Comparison of ENCODE assay signal across 1 cellular context in genomic region chr4:159204566-159204965, GRCh38.
TF ChIP-seq lines count a peak whose summit lies in the region.

No MANE protein-coding gene starts in this region.

TF ChIP-seq in HepG2, 621 proteins besides CTCF, POLR2A, EP300 and RAD21:
- TF ChIP-seq, protein P1, sequence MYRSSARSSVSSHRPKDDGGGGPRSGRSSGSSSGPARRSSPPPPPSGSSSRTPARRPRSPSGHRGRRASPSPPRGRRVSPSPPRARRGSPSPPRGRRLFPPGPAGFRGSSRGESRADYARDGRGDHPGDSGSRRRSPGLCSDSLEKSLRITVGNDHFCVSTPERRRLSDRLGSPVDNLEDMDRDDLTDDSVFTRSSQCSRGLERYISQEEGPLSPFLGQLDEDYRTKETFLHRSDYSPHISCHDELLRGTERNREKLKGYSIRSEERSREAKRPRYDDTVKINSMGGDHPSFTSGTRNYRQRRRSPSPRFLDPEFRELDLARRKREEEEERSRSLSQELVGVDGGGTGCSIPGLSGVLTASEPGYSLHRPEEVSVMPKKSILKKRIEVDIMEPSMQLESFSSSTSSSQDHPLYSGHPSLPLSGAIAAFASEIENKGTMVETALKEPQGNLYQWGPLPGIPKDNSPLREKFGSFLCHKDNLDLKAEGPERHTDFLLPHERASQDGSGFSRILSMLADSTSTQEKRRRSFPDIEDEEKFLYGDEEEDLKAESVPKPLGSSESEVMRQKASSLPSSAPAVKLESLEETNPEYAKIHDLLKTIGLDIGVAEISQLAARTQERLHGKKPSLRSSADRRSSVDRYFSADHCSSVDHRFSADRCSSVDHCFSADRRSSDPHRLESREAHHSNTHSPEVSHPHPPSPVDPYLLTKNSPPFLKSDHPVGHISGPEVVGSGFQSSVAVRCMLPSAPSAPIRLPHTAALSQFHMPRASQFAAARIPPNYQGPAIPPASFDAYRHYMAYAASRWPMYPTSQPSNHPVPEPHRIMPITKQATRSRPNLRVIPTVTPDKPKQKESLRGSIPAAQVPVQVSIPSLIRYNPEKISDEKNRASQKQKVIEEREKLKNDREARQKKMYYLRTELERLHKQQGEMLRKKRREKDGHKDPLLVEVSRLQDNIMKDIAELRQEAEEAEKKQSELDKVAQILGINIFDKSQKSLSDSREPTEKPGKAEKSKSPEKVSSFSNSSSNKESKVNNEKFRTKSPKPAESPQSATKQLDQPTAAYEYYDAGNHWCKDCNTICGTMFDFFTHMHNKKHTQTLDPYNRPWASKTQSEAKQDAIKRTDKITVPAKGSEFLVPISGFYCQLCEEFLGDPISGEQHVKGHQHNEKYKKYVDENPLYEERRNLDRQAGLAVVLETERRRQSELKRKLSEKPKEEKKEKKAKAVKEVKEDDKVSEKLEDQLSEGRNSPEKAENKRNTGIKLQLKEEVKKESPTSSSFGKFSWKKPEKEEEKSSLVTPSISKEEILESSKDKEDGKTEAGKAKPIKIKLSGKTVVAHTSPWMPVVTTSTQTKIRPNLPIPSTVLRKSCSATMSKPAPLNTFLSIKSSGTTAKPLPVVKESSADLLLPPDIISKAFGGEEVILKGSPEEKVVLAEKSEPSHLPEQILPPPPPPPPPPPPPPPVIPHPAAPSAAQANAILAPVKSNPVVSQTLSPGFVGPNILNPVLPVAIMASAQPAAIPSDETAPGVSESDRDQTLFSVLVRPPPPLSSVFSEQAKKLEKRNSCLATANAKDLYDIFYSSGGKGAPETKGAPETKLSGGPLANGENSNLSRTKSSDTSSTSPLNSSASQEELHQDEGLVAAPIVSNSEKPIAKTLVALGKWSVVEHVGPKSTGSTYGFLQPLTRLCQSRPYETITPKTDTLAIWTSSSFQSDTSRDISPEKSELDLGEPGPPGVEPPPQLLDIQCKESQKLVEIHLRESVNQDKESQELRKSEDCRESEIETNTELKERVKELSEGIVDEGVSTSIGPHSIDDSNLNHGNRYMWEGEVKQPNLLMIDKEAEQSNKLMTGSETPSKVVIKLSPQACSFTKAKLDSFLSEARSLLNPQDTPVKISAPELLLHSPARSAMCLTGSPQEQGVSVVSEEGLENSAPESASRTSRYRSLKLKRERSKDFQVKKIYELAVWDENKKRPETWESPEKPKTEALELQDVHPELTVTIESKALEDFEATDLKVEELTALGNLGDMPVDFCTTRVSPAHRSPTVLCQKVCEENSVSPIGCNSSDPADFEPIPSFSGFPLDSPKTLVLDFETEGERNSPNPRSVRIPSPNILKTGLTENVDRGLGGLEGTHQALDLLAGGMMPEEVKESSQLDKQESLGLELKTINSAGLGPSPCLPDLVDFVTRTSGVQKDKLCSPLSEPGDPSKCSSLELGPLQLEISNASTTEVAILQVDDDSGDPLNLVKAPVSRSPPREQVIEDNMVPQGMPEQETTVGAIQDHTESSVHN (CRISPR knock-in tag; IDR thresholded peaks at IDR 0.05), result no peak
- TF ChIP-seq ZNF574 (CRISPR knock-in tag; IDR thresholded peaks at IDR 0.05), result no peak
- TF ChIP-seq MTA3 (CRISPR knock-in tag; IDR thresholded peaks at IDR 0.05), result no peak
- TF ChIP-seq MXD4 (CRISPR knock-in tag; IDR thresholded peaks at IDR 0.05), result no peak
- TF ChIP-seq ZBTB7A (CRISPR knock-in tag; IDR thresholded peaks at IDR 0.05), result no peak
- TF ChIP-seq, protein P2, sequence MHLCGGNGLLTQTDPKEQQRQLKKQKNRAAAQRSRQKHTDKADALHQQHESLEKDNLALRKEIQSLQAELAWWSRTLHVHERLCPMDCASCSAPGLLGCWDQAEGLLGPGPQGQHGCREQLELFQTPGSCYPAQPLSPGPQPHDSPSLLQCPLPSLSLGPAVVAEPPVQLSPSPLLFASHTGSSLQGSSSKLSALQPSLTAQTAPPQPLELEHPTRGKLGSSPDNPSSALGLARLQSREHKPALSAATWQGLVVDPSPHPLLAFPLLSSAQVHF (CRISPR knock-in tag; IDR thresholded peaks at IDR 0.05), result no peak
- TF ChIP-seq ZFP82 (CRISPR knock-in tag; IDR thresholded peaks at IDR 0.05; ENCODE audit: borderline replicate concordance), result no peak
- no peak for TF ChIP-seq ZNF724P (CRISPR knock-in tag; IDR thresholded peaks at IDR 0.05; ENCODE audit: borderline replicate concordance)
- no peak for TF ChIP-seq BRD4 (CRISPR knock-in tag; IDR thresholded peaks at IDR 0.05)
- TF ChIP-seq ZNF296 (CRISPR knock-in tag; conservative IDR thresholded peaks at IDR 0.05), result no peak
- TF ChIP-seq ZNF430 (CRISPR knock-in tag; IDR thresholded peaks at IDR 0.05), result no peak
- TF ChIP-seq U2AF1 (optimal IDR thresholded peaks at IDR 0.05; ENCODE audit: low read depth, low read length), result no peak
- TF ChIP-seq, protein P3, sequence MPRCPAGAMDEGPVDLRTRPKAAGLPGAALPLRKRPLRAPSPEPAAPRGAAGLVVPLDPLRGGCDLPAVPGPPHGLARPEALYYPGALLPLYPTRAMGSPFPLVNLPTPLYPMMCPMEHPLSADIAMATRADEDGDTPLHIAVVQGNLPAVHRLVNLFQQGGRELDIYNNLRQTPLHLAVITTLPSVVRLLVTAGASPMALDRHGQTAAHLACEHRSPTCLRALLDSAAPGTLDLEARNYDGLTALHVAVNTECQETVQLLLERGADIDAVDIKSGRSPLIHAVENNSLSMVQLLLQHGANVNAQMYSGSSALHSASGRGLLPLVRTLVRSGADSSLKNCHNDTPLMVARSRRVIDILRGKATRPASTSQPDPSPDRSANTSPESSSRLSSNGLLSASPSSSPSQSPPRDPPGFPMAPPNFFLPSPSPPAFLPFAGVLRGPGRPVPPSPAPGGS (CRISPR knock-in tag; IDR thresholded peaks at IDR 0.05), result no peak
- no peak for TF ChIP-seq KDM3A (CRISPR knock-in tag; IDR thresholded peaks at IDR 0.05; ENCODE audit: low read depth)
- TF ChIP-seq ZSCAN29 (CRISPR knock-in tag; conservative IDR thresholded peaks at IDR 0.05), result no peak
- TF ChIP-seq ZNF563 (CRISPR knock-in tag; IDR thresholded peaks at IDR 0.05), result no peak
